8 cellular contexts compared by ENCODE assay signal in the genomic region with DNA sequence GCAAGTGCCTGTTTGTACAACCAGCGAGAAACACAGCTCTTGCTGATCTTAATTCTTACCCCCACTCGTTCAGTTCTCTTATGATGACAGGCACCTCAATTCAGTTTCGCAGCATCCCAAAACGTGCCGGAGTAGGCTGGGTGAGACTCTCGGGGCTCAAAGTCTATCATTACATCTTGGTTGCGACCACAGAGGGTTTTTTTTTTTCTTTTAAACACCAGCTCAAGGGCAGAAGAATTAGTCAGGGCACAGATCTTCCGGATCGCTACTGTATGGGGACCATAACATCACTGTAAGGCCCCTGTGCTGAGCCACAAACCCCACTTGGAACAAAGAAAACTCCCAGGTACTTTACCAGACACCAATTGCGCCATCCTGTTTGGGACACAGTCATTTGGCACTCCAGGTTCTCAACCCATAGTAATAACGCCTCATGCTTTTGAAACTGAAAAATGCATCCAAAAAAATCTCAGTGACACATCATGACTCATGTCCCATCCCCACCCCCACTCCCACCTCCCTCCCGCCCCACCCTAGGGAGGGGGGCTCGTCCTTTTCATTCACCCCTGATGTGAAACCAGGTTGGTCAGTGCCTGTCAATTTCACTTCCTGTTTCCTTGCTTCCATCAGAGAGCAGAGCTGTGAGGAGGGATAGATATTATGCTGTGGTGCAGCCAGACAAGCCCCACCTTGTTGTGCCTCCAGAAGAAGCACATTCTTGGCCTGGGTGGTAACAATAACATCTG.
A peak's percentile ranks its signal among the peaks of the same experiment; 100 is the strongest.
DNase-seq lines count a peak whose midpoint lies in the region; ATAC-seq lines count a peak whose summit lies in the region.

No MANE protein-coding gene starts in this region.

- DNase-seq in SIG-M5 (lab: John Stamatoyannopoulos, UW) (peak; percentile 76), cortex of kidney (lab: John Stamatoyannopoulos, UW) (no peak), D341Med (ENCODE audit: low spot score) (no peak), NCI-H128 (lab: John Stamatoyannopoulos, UW; ENCODE audit: unreplicated experiment) (no peak)
- DNase-seq in activated naive CD4-positive, alpha-beta T cell treated with anti-CD3 and anti-CD28 coated beads, Interleukin-2, amount 50 U/mL, for 16 hours = peak; percentile 86
- DNase-seq in stimulated activated CD4-positive, alpha-beta T cell treated with anti-CD3 and anti-CD28 coated beads, Interleukin-15, amount 100 ng/mL, for 24 hours = peak; percentile 90

- ATAC-seq in GM18870 (IDR thresholded peaks at IDR 0.05; ENCODE audit: unreplicated experiment) (peak; percentile 80), HG03045 (IDR thresholded peaks at IDR 0.05; ENCODE audit: unreplicated experiment) (peak; percentile 78)

Comparison
In these comparisons a context has a peak if more than half of its experiments do, and no peak if none do; other contexts are left out.
1. DNase-seq: peak in SIG-M5 (single experiment), activated naive CD4-positive, alpha-beta T cell treated with anti-CD3 and anti-CD28 coated beads, Interleukin-2, amount 50 U/mL, for 16 hours (single experiment) and stimulated activated CD4-positive, alpha-beta T cell treated with anti-CD3 and anti-CD28 coated beads, Interleukin-15, amount 100 ng/mL, for 24 hours (single experiment); none in cortex of kidney (single experiment), D341Med (single experiment) and NCI-H128 (single experiment).